ENCODE assay signal across 12 cellular contexts in the genomic region with DNA sequence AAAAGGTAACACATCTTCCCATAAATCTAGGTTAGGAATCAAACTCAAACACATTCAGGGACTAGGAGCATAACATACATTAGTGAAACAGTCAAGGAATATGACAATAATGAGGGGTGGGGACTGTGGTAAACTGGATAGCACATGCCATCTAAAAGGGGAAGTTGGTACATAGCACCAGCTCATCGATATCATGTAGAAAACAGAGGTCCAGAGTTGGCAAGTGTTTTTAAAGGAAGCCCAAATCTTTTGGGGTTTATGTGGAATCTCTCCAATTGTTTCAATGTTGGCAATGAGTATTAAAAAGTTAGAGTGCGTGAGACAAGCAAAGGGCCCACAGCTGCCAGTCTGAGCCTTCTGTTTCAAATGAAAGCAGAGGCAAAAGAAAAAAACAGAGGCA. TPM values are rescaled to one million over a fixed set of nuclear protein-coding genes. Genes with fewer than 3 reads are reported as not detected.
DNase-seq lines count a peak whose midpoint lies in the region; ATAC-seq lines count a peak whose summit lies in the region.
"Had no signal": no experiment of that assay in that cellular context is flagged by ENCODE, and none has a peak within 500 bp of the region (broad histone marks: within the 10 kb centered on the region; RNA-seq: fewer than 3 reads in every experiment).

No MANE protein-coding gene starts in this region.

- H3K4me3 Mint-ChIP-seq in IgD-negative memory B cell: peak overlapping the region in 3 of 4 donors; percentile 81 to 93 (median 84)
- no peak overlapping the region for H3K4me3 Mint-ChIP-seq in activated naive CD8-positive, alpha-beta T cell treated with anti-CD3 and anti-CD28 coated beads, Interleukin-2, amount 50 U/mL, for 24 hours
- no peak overlapping the region for H3K4me3 Mint-ChIP-seq in natural killer cell treated with Interleukin-12 subunit alpha and Interleukin-12 subunit beta and Interleukin-15 and Interleukin-18, amount 100 ng/mL, for 72 hours

- H3K27me3 Mint-ChIP-seq in IgD-negative memory B cell: peaks cover 1% of the 10 kb centered on the region
- H3K27me3 Mint-ChIP-seq in activated naive CD8-positive, alpha-beta T cell treated with anti-CD3 and anti-CD28 coated beads, Interleukin-2, amount 50 U/mL, for 24 hours: no peaks in the 10 kb centered on the region
- H3K27me3 Mint-ChIP-seq in natural killer cell treated with Interleukin-12 subunit alpha and Interleukin-12 subunit beta and Interleukin-15 and Interleukin-18, amount 100 ng/mL, for 72 hours: no peaks in the 10 kb centered on the region

- peaks cover 90% of the 10 kb centered on the region for H3K4me1 ChIP-seq in ACC112 (ENCODE audit: control insufficient read depth, insufficient read depth, low read length, unreplicated experiment)

- H3K27ac Mint-ChIP-seq in IgD-negative memory B cell: peak overlapping the region; percentile 95 to 99 (median 97)
- peak overlapping the region; percentile 56 for H3K27ac Mint-ChIP-seq in activated naive CD8-positive, alpha-beta T cell treated with anti-CD3 and anti-CD28 coated beads, Interleukin-2, amount 50 U/mL, for 24 hours
- peak overlapping the region; percentile 79 to 95 for H3K27ac Mint-ChIP-seq in natural killer cell treated with Interleukin-12 subunit alpha and Interleukin-12 subunit beta and Interleukin-15 and Interleukin-18, amount 100 ng/mL, for 72 hours

- H2AFZ ChIP-seq in ACC112 (ENCODE audit: low read length, unreplicated experiment): no peak overlapping the region

- no peak overlapping the region for H3K4me3 ChIP-seq in ACC112 (ENCODE audit: low read depth, low read length)
- H3K4me3 ChIP-seq: pancreas had no signal

- ATAC-seq in activated naive CD8-positive, alpha-beta T cell treated with anti-CD3 and anti-CD28 coated beads, Interleukin-2, amount 50 U/mL, for 24 hours: no peak
- no peak for ATAC-seq in natural killer cell treated with Interleukin-12 subunit alpha and Interleukin-12 subunit beta and Interleukin-15 and Interleukin-18, amount 100 ng/mL, for 72 hours
- ATAC-seq in GM21526 (IDR thresholded peaks at IDR 0.05; ENCODE audit: low FRiP score, unreplicated experiment): no peak
- ATAC-seq: pancreas had no signal

- peaks cover 31% of the 10 kb centered on the region for H3K36me3 ChIP-seq in ACC112 (ENCODE audit: insufficient read depth, low read length)
- H3K36me3 ChIP-seq: pancreas had no signal

- DNase-seq in activated naive CD8-positive, alpha-beta T cell treated with anti-CD3 and anti-CD28 coated beads, Interleukin-2, amount 50 U/mL, for 24 hours: no peak
- DNase-seq in natural killer cell treated with Interleukin-12 subunit alpha and Interleukin-12 subunit beta and Interleukin-15 and Interleukin-18, amount 100 ng/mL, for 72 hours (ENCODE audit: low spot score): no peak
- no peak for DNase-seq in NCI-H187 (lab: John Stamatoyannopoulos, UW)
- no peak for DNase-seq in DMS79 treated with DMSO at 0.1 percent for 48 hours (lab: John Stamatoyannopoulos, UW)
- DNase-seq in DMS79 (lab: John Stamatoyannopoulos, UW): no peak
- DNase-seq: NCI-H510A, pancreas, T1000 had no signal

- H3K27me3 ChIP-seq in ACC112 (ENCODE audit: insufficient read depth, low read length): no peaks in the 10 kb centered on the region
- H3K27me3 ChIP-seq: pancreas had no signal

- H3K27ac ChIP-seq in ACC112 (ENCODE audit: low read depth, low read length): peak overlapping the region; percentile 67; the same call in 1 of the 2 replicates

- peaks cover 0 to 2% (median 0%) of the 10 kb centered on the region in 3 donors for H3K9me3 Mint-ChIP-seq in IgD-negative memory B cell
- H3K9me3 Mint-ChIP-seq in activated naive CD8-positive, alpha-beta T cell treated with anti-CD3 and anti-CD28 coated beads, Interleukin-2, amount 50 U/mL, for 24 hours: no peaks in the 10 kb centered on the region
- H3K9me3 Mint-ChIP-seq in natural killer cell treated with Interleukin-12 subunit alpha and Interleukin-12 subunit beta and Interleukin-15 and Interleukin-18, amount 100 ng/mL, for 72 hours: no peaks in the 10 kb centered on the region
- H3K9me3 Mint-ChIP-seq: activated T-helper 1 cell treated with anti-CD3 and anti-CD28 coated beads, Interleukin-12 subunit alpha, Interleukin-12 subunit beta, Interleukin-2, Interleukin-4 antibody, amounts not matched to agents 30 ng/mL and 10 ng/mL and 1 ng/mL, durations not matched to agents 14 hours and 24 hours and 36 hours had no signal

- H3K4me1 Mint-ChIP-seq in IgD-negative memory B cell: peaks cover 43 to 70% (median 53%) of the 10 kb centered on the region in 3 donors
- H3K4me1 Mint-ChIP-seq in activated naive CD8-positive, alpha-beta T cell treated with anti-CD3 and anti-CD28 coated beads, Interleukin-2, amount 50 U/mL, for 24 hours: peaks cover 77% of the 10 kb centered on the region
- peaks cover 42 to 45% of the 10 kb centered on the region in 2 donors for H3K4me1 Mint-ChIP-seq in natural killer cell treated with Interleukin-12 subunit alpha and Interleukin-12 subunit beta and Interleukin-15 and Interleukin-18, amount 100 ng/mL, for 72 hours (ENCODE audit: low read depth in 2 of 2)

- H3K36me3 Mint-ChIP-seq in IgD-negative memory B cell: peaks cover 4% of the 10 kb centered on the region
- H3K36me3 Mint-ChIP-seq in activated naive CD8-positive, alpha-beta T cell treated with anti-CD3 and anti-CD28 coated beads, Interleukin-2, amount 50 U/mL, for 24 hours (ENCODE audit: low read depth): peaks cover 2% of the 10 kb centered on the region
- peaks cover 3% of the 10 kb centered on the region for H3K36me3 Mint-ChIP-seq in natural killer cell treated with Interleukin-12 subunit alpha and Interleukin-12 subunit beta and Interleukin-15 and Interleukin-18, amount 100 ng/mL, for 72 hours

- peaks cover 99% of the 10 kb centered on the region for H3K79me2 ChIP-seq in ACC112 (ENCODE audit: control insufficient read depth, insufficient read depth, low read length, unreplicated experiment)

RNA-seq across cellular contexts. Expression of gene KLF7, which starts 24.4 kb away (rescaled TPM):
- polyA plus RNA-seq in IgD-negative memory B cell: 17.9 TPM
- total RNA-seq in natural killer cell treated with Interleukin-12 subunit alpha and Interleukin-12 subunit beta and Interleukin-15 and Interleukin-18, amount 100 ng/mL, for 72 hours: 10 to 100 TPM; 13.3 to 49.1 TPM

Comparison
In these comparisons a context has a peak if more than half of its experiments do, and no peak if none do; other contexts are left out.
1. H3K4me3 Mint-ChIP-seq: peak in IgD-negative memory B cell (3 of 4); none in activated naive CD8-positive, alpha-beta T cell treated with anti-CD3 and anti-CD28 coated beads, Interleukin-2, amount 50 U/mL, for 24 hours (single experiment) and natural killer cell treated with Interleukin-12 subunit alpha and Interleukin-12 subunit beta and Interleukin-15 and Interleukin-18, amount 100 ng/mL, for 72 hours (single experiment).
2. Peak in every context shown above with its lines, with median percentiles within 50 percentile points of each other: H3K27ac Mint-ChIP-seq.